8 cellular contexts compared by ENCODE assay signal in the genomic region with DNA sequence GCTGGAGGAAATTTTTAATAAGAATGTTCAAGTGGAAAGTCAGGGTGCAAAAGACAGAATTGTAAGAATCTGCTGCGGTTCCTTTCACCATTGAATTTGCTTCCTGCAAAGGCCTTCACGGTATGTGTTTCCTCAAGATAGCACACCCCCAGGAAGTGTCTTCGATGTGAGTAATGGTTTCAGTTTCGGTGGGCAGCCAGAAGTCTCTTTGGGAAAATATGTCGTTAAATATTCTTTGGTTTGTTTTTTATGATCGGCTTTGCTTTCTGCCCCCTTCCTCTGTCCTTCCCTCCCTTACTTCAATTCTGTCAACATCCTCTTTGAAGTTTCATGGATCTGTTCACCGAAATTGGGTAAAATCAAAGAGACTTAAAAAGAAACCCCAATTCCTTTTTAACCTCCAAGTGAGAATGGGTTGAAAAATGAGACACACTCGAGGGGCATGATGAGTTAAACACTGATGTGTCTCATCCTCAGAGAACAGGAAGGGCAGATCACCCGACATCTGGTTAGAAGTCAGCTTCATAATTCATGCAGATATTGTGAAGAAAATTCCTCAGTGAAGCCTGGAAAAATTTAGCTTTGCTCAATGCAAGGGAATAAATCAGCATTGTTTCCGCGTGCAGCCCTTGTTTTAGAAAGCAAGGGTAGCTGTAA.
A peak's percentile ranks its signal among the peaks of the same experiment; 100 is the strongest.
DNase-seq lines count a peak whose midpoint lies in the region; ATAC-seq, FAIRE-seq and TF ChIP-seq lines count a peak whose summit lies in the region.

No MANE protein-coding gene starts in this region.

- WGBS in thymus = 13% methylated on average over 11 of the region's 11 CpGs

- H3K4me2 ChIP-seq in BLaER1 = peak overlapping the region; percentile 71

- H3K36me3 Mint-ChIP-seq in T-helper 2 cell treated with Interferon-gamma antibody and Interleukin-4, amounts not matched to agents 5 μg/mL and 100 μg/mL, for 36 hours (ENCODE audit: low read depth) = no peaks in the 10 kb centered on the region

- peak; percentile 26 for DNase-seq in H54 (ENCODE audit: insufficient read length, low spot score)
- peak; percentile 9 for DNase-seq in T-helper 2 cell treated with Interferon-gamma antibody and Interleukin-4, amounts not matched to agents 5 μg/mL and 100 μg/mL, for 36 hours (ENCODE audit: low spot score)
- no peak for DNase-seq in right atrium auricular region (ENCODE audit: low spot score)
- no peak for DNase-seq in NCI-H82 treated with DMSO at 0.1 percent for 48 hours (lab: John Stamatoyannopoulos, UW; ENCODE audit: unreplicated experiment)
- no peak for DNase-seq in SHP77 (lab: John Stamatoyannopoulos, UW)

- H3K36me3 ChIP-seq in BLaER1 (no peaks in the 10 kb centered on the region), right atrium auricular region (no peaks in the 10 kb centered on the region), thymus (ENCODE audit: control insufficient read depth, insufficient read depth) (no peaks in the 10 kb centered on the region)

- no peaks in the 10 kb centered on the region for H3K9me3 Mint-ChIP-seq in T-helper 2 cell treated with Interferon-gamma antibody and Interleukin-4, amounts not matched to agents 5 μg/mL and 100 μg/mL, for 36 hours

- H4K20me1 ChIP-seq in BLaER1 = no peaks in the 10 kb centered on the region

- peaks cover 45% of the 10 kb centered on the region for H3K27me3 Mint-ChIP-seq in T-helper 2 cell treated with Interferon-gamma antibody and Interleukin-4, amounts not matched to agents 5 μg/mL and 100 μg/mL, for 36 hours (ENCODE audit: low read depth)

- H3K4me3 ChIP-seq in BLaER1 (peak overlapping the region; percentile 55), right atrium auricular region (peak overlapping the region; percentile 18 to 35), thymus (ENCODE audit: low read length) (peak overlapping the region; percentile 53)

- no peak for FAIRE-seq in H54 (lab: Jason Lieb, UNC)

- H3K27ac Mint-ChIP-seq in T-helper 2 cell treated with Interferon-gamma antibody and Interleukin-4, amounts not matched to agents 5 μg/mL and 100 μg/mL, for 36 hours = peak overlapping the region; percentile 56

- H3K27me3 ChIP-seq in BLaER1 (no peaks in the 10 kb centered on the region), right atrium auricular region (no peaks in the 10 kb centered on the region), thymus (ENCODE audit: control insufficient read depth, insufficient read depth) (no peaks in the 10 kb centered on the region)

- H3K4me1 Mint-ChIP-seq in T-helper 2 cell treated with Interferon-gamma antibody and Interleukin-4, amounts not matched to agents 5 μg/mL and 100 μg/mL, for 36 hours (ENCODE audit: low read depth) = peaks cover 9% of the 10 kb centered on the region

- no peaks in the 10 kb centered on the region for H3K9me3 ChIP-seq in BLaER1
- no peaks in the 10 kb centered on the region for H3K9me3 ChIP-seq in right atrium auricular region
- H3K9me3 ChIP-seq in thymus (ENCODE audit: control insufficient read depth) = no peaks in the 10 kb centered on the region

- H3K4me3 Mint-ChIP-seq in T-helper 2 cell treated with Interferon-gamma antibody and Interleukin-4, amounts not matched to agents 5 μg/mL and 100 μg/mL, for 36 hours = peak overlapping the region; percentile 78

- H3K27ac ChIP-seq in BLaER1 (peak overlapping the region; percentile 76), right atrium auricular region (peak overlapping the region; percentile 49 to 54), thymus (ENCODE audit: low read depth) (peak overlapping the region; percentile 74)

- TF ChIP-seq CTCF in right atrium auricular region (IDR thresholded peaks at IDR 0.05) = no peak

- TF ChIP-seq POLR2A in H54 (IDR thresholded peaks at IDR 0.05; ENCODE audit: low read depth, low read length) = no peak

- peaks cover 78% of the 10 kb centered on the region for H3K4me1 ChIP-seq in BLaER1
- H3K4me1 ChIP-seq in right atrium auricular region = peaks cover 0 to 15% of the 10 kb centered on the region in 2 donors
- peaks cover 23% of the 10 kb centered on the region for H3K4me1 ChIP-seq in thymus (ENCODE audit: control insufficient read depth, insufficient read depth, low read length)

- ATAC-seq in HG02970 (IDR thresholded peaks at IDR 0.05; ENCODE audit: low FRiP score, unreplicated experiment) = no peak

- peak overlapping the region; percentile 72 for H3K9ac ChIP-seq in BLaER1

Comparison
In these comparisons a context has a peak if more than half of its experiments do, and no peak if none do; other contexts are left out.
1. DNase-seq: peak in H54 (single experiment) and T-helper 2 cell treated with Interferon-gamma antibody and Interleukin-4, amounts not matched to agents 5 μg/mL and 100 μg/mL, for 36 hours (single experiment); none in right atrium auricular region (single experiment), NCI-H82 treated with DMSO at 0.1 percent for 48 hours (single experiment) and SHP77 (0 of 2).
2. Peak in every context shown above with its lines, with median percentiles within 50 percentile points of each other: H3K27ac ChIP-seq and H3K4me3 ChIP-seq.